Comparison of ENCODE assay signal across 8 cellular contexts in genomic region chr9:120878188-120879130, GRCh38. TPM values are rescaled to one million over a fixed set of nuclear protein-coding genes. Genes with fewer than 3 reads are reported as not detected.
A peak's percentile ranks its signal among the peaks of the same experiment; 100 is the strongest.
DNase-seq lines count a peak whose midpoint lies in the region; ATAC-seq, FAIRE-seq and TF ChIP-seq lines count a peak whose summit lies in the region.

No MANE protein-coding gene starts in this region.

- TF ChIP-seq CTCF in SK-N-SH (IDR thresholded peaks at IDR 0.05) (no peak), coronary artery (IDR thresholded peaks at IDR 0.05) (no peak), D721Med (IDR thresholded peaks at IDR 0.05; ENCODE audit: insufficient read depth, missing control alignments) (no peak)

- no peak overlapping the region for H3K9ac ChIP-seq in SK-N-SH

- no peaks in the 10 kb centered on the region for H3K9me3 ChIP-seq in SK-N-SH

- H3K4me3 ChIP-seq in SK-N-SH (ENCODE audit: low read depth in 2 of 2, low read length in 1 of 2) (no peak overlapping the region), coronary artery (peak overlapping the region; percentile 91)

- H3K36me3 ChIP-seq in SK-N-SH (replicated peaks in 1 of 2; ENCODE audit: control insufficient read depth in 1 of 2, insufficient read depth in 2 of 2, low read length in 1 of 2), result peaks cover 0 to 4% of the 10 kb centered on the region in 2 experiments

- no peak for TF ChIP-seq RAD21 in SK-N-SH (IDR thresholded peaks at IDR 0.05; ENCODE audit: low read length)

- CTCF ChIA-PET in SK-N-SH (lab: Yijun Ruan, JAX), result interaction anchor here (0.6 to 1.2 kb wide), 5 partner anchors 57 to 772 kb away, joined by 3 to 4 read pairs (median 3); no protein-coding TSS in a partner anchor

- no peaks in the 10 kb centered on the region for H3K27me3 ChIP-seq in SK-N-SH (ENCODE audit: insufficient read depth)

- H4K20me1 ChIP-seq in SK-N-SH (ENCODE audit: insufficient read depth), result no peaks in the 10 kb centered on the region

- peak overlapping the region; percentile 77; the same call in 1 of the 2 replicates for H3K4me2 ChIP-seq in SK-N-SH

- POLR2A ChIA-PET in SK-N-SH (lab: Yijun Ruan, JAX), result interaction anchor here (1.7 kb wide), 1 partner anchor 38 kb away, joined by 4 read pairs; no protein-coding TSS in a partner anchor

- FAIRE-seq in D721Med (lab: Jason Lieb, UNC), result no peak

- no peak for ATAC-seq in SK-N-SH treated with all-trans-retinoic acid at 6 μM for 48 hours
- ATAC-seq in HG02571 (IDR thresholded peaks at IDR 0.05; ENCODE audit: unreplicated experiment), result no peak
- no peak for ATAC-seq in activated CD4-positive, CD25-positive, alpha-beta regulatory T cell treated with anti-CD3 and anti-CD28 coated beads, Interleukin-2, amount 50 U/mL, for 24 hours

- DNase-seq in SK-N-SH, result no peak
- DNase-seq in NCI-H774 (lab: John Stamatoyannopoulos, UW), result peak; percentile 44
- no peak for DNase-seq in coronary artery (ENCODE audit: low spot score)
- peak; percentile 54 for DNase-seq in stimulated activated CD8-positive, alpha-beta memory T cell treated with anti-CD3 and anti-CD28 coated beads, Interleukin-4, amount 100 ng/mL, for 48 hours
- DNase-seq in D721Med (ENCODE audit: insufficient read length, low spot score), result no peak

- H3K4me1 ChIP-seq in SK-N-SH (ENCODE audit: control insufficient read depth in 1 of 2, insufficient read depth in 2 of 2, low read depth in 1 of 2, low read length in 1 of 2), result peaks cover 15 to 28% of the 10 kb centered on the region in 2 experiments; a peak in 3 of 4 replicates

- H2AFZ ChIP-seq in SK-N-SH (ENCODE audit: low read depth), result no peak overlapping the region; the same call in 1 of the 2 replicates

- no peaks in the 10 kb centered on the region for H3K9me2 ChIP-seq in SK-N-SH

- peak overlapping the region in 1 of 2 experiments; percentile 82; a peak in 1 of 4 replicates for H3K27ac ChIP-seq in SK-N-SH (ENCODE audit: low read depth in 2 of 2, low read length in 1 of 2)
- peak overlapping the region in 1 of 2 donors; percentile 96 for H3K27ac ChIP-seq in coronary artery

- 93% methylated on average over 8 of the region's 8 CpGs for WGBS in SK-N-SH (ENCODE audit: low lambda C conversion rate)

- peaks cover 26% of the 10 kb centered on the region for H3K79me2 ChIP-seq in SK-N-SH (ENCODE audit: insufficient read depth)

- H3F3A ChIP-seq in SK-N-SH (replicated peaks; ENCODE audit: insufficient read depth), result peaks cover 5% of the 10 kb centered on the region

- no peak for TF ChIP-seq EP300 in SK-N-SH (IDR thresholded peaks at IDR 0.05; ENCODE audit: borderline replicate concordance in 1 of 2, low read depth in 1 of 2, low read length in 1 of 2)

TF ChIP-seq in SK-N-SH, 30 proteins besides CTCF, POLR2A, EP300 and RAD21:
- TF ChIP-seq POLR2AphosphoS5 (IDR thresholded peaks at IDR 0.05; ENCODE audit: low read depth, low read length), result no peak
- TF ChIP-seq CHD2 (IDR thresholded peaks at IDR 0.05; ENCODE audit: low read length, partially characterized antibody), result peak; percentile 18
- TF ChIP-seq ZBTB33 (IDR thresholded peaks at IDR 0.05; ENCODE audit: borderline replicate concordance, low read depth), result no peak
- TF ChIP-seq YY1 (IDR thresholded peaks at IDR 0.05; ENCODE audit: low read depth), result no peak
- no peak for TF ChIP-seq MEF2A (IDR thresholded peaks at IDR 0.05; ENCODE audit: borderline replicate concordance, low read depth)

TF ChIP-seq in SK-N-SH treated with all-trans-retinoic acid at 6 μM for 48 hours, 23 proteins besides CTCF, POLR2A, EP300 and RAD21:
- TF ChIP-seq ESRRG (CRISPR knock-in tag; IDR thresholded peaks at IDR 0.05) (no peak), ZC3H10 (CRISPR knock-in tag; IDR thresholded peaks at IDR 0.05) (no peak), ARNTL (CRISPR knock-in tag; IDR thresholded peaks at IDR 0.05; ENCODE audit: borderline replicate concordance, low read depth) (no peak), SNAI2 (CRISPR knock-in tag; IDR thresholded peaks at IDR 0.05) (no peak), TSHZ2 (CRISPR knock-in tag; IDR thresholded peaks at IDR 0.05) (no peak), BACH2 (CRISPR knock-in tag; IDR thresholded peaks at IDR 0.05; ENCODE audit: borderline replicate concordance) (no peak), ZFP30 (CRISPR knock-in tag; IDR thresholded peaks at IDR 0.05) (no peak), OSR1 (CRISPR knock-in tag; IDR thresholded peaks at IDR 0.05) (no peak), ZFP3 (CRISPR knock-in tag; IDR thresholded peaks at IDR 0.05) (no peak), ISL1 (CRISPR knock-in tag; IDR thresholded peaks at IDR 0.05) (no peak), ZNF70 (CRISPR knock-in tag; IDR thresholded peaks at IDR 0.05) (no peak), PPARA (CRISPR knock-in tag; IDR thresholded peaks at IDR 0.05; ENCODE audit: borderline replicate concordance) (no peak), TCF4 (CRISPR knock-in tag; IDR thresholded peaks at IDR 0.05; ENCODE audit: borderline replicate concordance) (no peak), POU6F1 (CRISPR knock-in tag; IDR thresholded peaks at IDR 0.05; ENCODE audit: borderline replicate concordance, low read depth) (no peak), CREB5 (CRISPR knock-in tag; IDR thresholded peaks at IDR 0.05; ENCODE audit: low read depth) (no peak), GLIS3 (CRISPR knock-in tag; IDR thresholded peaks at IDR 0.05) (no peak), ZNF565 (CRISPR knock-in tag; conservative IDR thresholded peaks at IDR 0.05; ENCODE audit: low read depth) (no peak)

RNA-seq across cellular contexts. Expression of gene PHF19, which starts 1.5 kb away (rescaled TPM):
- polyA plus RNA-seq in SK-N-SH (2012; rRNA removed), result 24.5 and 33.4 TPM in 2 replicates
- polyA plus RNA-seq in SK-N-SH (2012; cell fraction: cytosol; rRNA removed), result 18.0 and 25.0 TPM in 2 replicates
- polyA plus RNA-seq in SK-N-SH (2012; cell fraction: nucleus; rRNA removed), result 38.5 and 64.8 TPM in 2 replicates

RNA-seq across cellular contexts. Expression of gene PSMD5, which starts 35.7 kb away (rescaled TPM):
- polyA plus RNA-seq in SK-N-SH (2012; rRNA removed), result 13.7 and 18.2 TPM in 2 replicates
- polyA plus RNA-seq in SK-N-SH (2012; cell fraction: cytosol; rRNA removed), result 20.7 and 22.6 TPM in 2 replicates
- 6.3 and 14.1 TPM in 2 replicates for polyA plus RNA-seq in SK-N-SH (2012; cell fraction: nucleus; rRNA removed)

RNA-seq across cellular contexts. Expression of gene TRAF1, which starts 48.1 kb away (rescaled TPM):
- polyA plus RNA-seq in SK-N-SH (2012; rRNA removed), result 1.2 and 1.5 TPM in 2 replicates
- 0.54 and 0.84 TPM in 2 replicates for polyA plus RNA-seq in SK-N-SH (2012; cell fraction: cytosol; rRNA removed)
- polyA plus RNA-seq in SK-N-SH (2012; cell fraction: nucleus; rRNA removed), result 3.0 and 3.6 TPM in 2 replicates

Comparison
In these comparisons a context has a peak if more than half of its experiments do, and no peak if none do; other contexts are left out.
1. DNase-seq: peak in NCI-H774 (single experiment) and stimulated activated CD8-positive, alpha-beta memory T cell treated with anti-CD3 and anti-CD28 coated beads, Interleukin-4, amount 100 ng/mL, for 48 hours (single experiment); none in SK-N-SH (single experiment), coronary artery (single experiment) and D721Med (single experiment).